In genomic region chr7:34723866-34724490, GRCh38 we compare ENCODE assay signal across 23 cellular contexts.
DNase-seq lines count a peak whose midpoint lies in the region; ATAC-seq, FAIRE-seq and TF ChIP-seq lines count a peak whose summit lies in the region.
"Had no signal": no experiment of that assay in that cellular context is flagged by ENCODE, and none has a peak within 500 bp of the region (broad histone marks: within the 10 kb centered on the region; RNA-seq: fewer than 3 reads in every experiment).

No MANE protein-coding gene starts in this region.

- CTCF ChIA-PET in activated naive CD4-positive, alpha-beta T cell treated with anti-CD3 and anti-CD28 coated beads, Interleukin-2, amount 10 ng/mL, durations not matched to agents 7 days and 5 days (lab: Charles Lee) = no interaction called here
- CTCF ChIA-PET in PC-3 (lab: Charles Lee) (no interaction called here), endothelial cell of umbilical vein (lab: Charles Lee) (interaction anchor here (0.6 to 2.1 kb wide), 5 partner anchors 10 to 70 kb away, joined by 3 to 8 read pairs (median 4); no protein-coding TSS in a partner anchor)
- CTCF ChIA-PET in activated CD4-positive, alpha-beta T cell treated with anti-CD3 and anti-CD28 coated beads for 36 hours (lab: Charles Lee) = no interaction called here

- no TSS peak for BruUV-seq in PC-3 (replicated peaks; lab: Mats Ljungman, UMichigan)
- no TSS peak for BruUV-seq in endothelial cell of umbilical vein (replicated peaks; lab: Mats Ljungman, UMichigan)

- no peak for DNase-seq in activated naive CD4-positive, alpha-beta T cell treated with anti-CD3 and anti-CD28 coated beads, Interleukin-2, amount 10 ng/mL, durations not matched to agents 7 days and 5 days
- DNase-seq in activated naive CD4-positive, alpha-beta T cell (lab: John Stamatoyannopoulos, UW) = no peak
- DNase-seq in PC-3 = no peak
- DNase-seq in endothelial cell of umbilical vein (ENCODE audit: low read depth, low spot score) = peak; percentile 55
- no peak for DNase-seq in stimulated activated effector memory CD8-positive, alpha-beta T cell treated with anti-CD3 and anti-CD28 coated beads, Interleukin-12 subunit alpha, Interleukin-12 subunit beta, amount 100 ng/mL, for 72 hours (ENCODE audit: low spot score in 2 of 2)
- DNase-seq in NCI-H1105 (lab: John Stamatoyannopoulos, UW) = no peak
- no peak for DNase-seq in activated CD4-positive, alpha-beta T cell treated with anti-CD3 and anti-CD28 coated beads for 36 hours
- no peak for DNase-seq in ecto neural progenitor cell (ENCODE audit: low spot score)
- DNase-seq: ACHN; activated CD4-positive, alpha-beta memory T cell treated with anti-CD3 and anti-CD28 coated beads for 36 hours; activated T-cell treated with anti-CD3 and anti-CD28 coated beads, Interleukin-2, amount 50 U/mL, for 48 hours; adrenal gland; Caco-2; endodermal cell; islet precursor cell; NCI-H1048; NCI-H2081 treated with DMSO at 0.1 percent for 48 hours; NCI-H510A; T-helper 1 cell; transverse colon had no signal

- H2AFZ ChIP-seq in PC-3 (ENCODE audit: low read length) (no peak overlapping the region), endothelial cell of umbilical vein (ENCODE audit: low read depth, low read length) (peak overlapping the region; percentile 9)

- peak overlapping the region; percentile 71 for H3K27ac Mint-ChIP-seq in activated naive CD4-positive, alpha-beta T cell treated with anti-CD3 and anti-CD28 coated beads, Interleukin-2, amount 10 ng/mL, durations not matched to agents 7 days and 5 days
- peak overlapping the region; percentile 17 for H3K27ac Mint-ChIP-seq in stimulated activated effector memory CD8-positive, alpha-beta T cell treated with anti-CD3 and anti-CD28 coated beads, Interleukin-12 subunit alpha, Interleukin-12 subunit beta, amount 100 ng/mL, for 72 hours
- H3K27ac Mint-ChIP-seq in activated CD4-positive, alpha-beta T cell treated with anti-CD3 and anti-CD28 coated beads for 36 hours = no peak overlapping the region
- H3K27ac Mint-ChIP-seq: activated CD4-positive, alpha-beta memory T cell treated with anti-CD3 and anti-CD28 coated beads for 36 hours; endodermal cell had no signal

- no peaks in the 10 kb centered on the region for H3K9me3 ChIP-seq in PC-3 (ENCODE audit: low read length)
- no peaks in the 10 kb centered on the region for H3K9me3 ChIP-seq in endothelial cell of umbilical vein (replicated peaks; ENCODE audit: control insufficient read depth, insufficient read depth, low read length)
- H3K9me3 ChIP-seq: adrenal gland, Caco-2, transverse colon had no signal

- no peaks in the 10 kb centered on the region for H3K36me3 Mint-ChIP-seq in activated naive CD4-positive, alpha-beta T cell treated with anti-CD3 and anti-CD28 coated beads, Interleukin-2, amount 10 ng/mL, durations not matched to agents 7 days and 5 days
- H3K36me3 Mint-ChIP-seq in stimulated activated effector memory CD8-positive, alpha-beta T cell treated with anti-CD3 and anti-CD28 coated beads, Interleukin-12 subunit alpha, Interleukin-12 subunit beta, amount 100 ng/mL, for 72 hours = no peaks in the 10 kb centered on the region
- no peaks in the 10 kb centered on the region for H3K36me3 Mint-ChIP-seq in activated CD4-positive, alpha-beta T cell treated with anti-CD3 and anti-CD28 coated beads for 36 hours (ENCODE audit: low read depth)
- H3K36me3 Mint-ChIP-seq: activated CD4-positive, alpha-beta memory T cell treated with anti-CD3 and anti-CD28 coated beads for 36 hours had no signal

- H3K4me1 ChIP-seq in PC-3 (ENCODE audit: insufficient read depth, low read length) = no peaks in the 10 kb centered on the region
- H3K4me1 ChIP-seq in endothelial cell of umbilical vein (ENCODE audit: control insufficient read depth, extremely low read depth, insufficient read depth, low read length) = no peaks in the 10 kb centered on the region

- H3K27ac ChIP-seq in PC-3 (ENCODE audit: low read length) = no peak overlapping the region
- no peak overlapping the region for H3K27ac ChIP-seq in endothelial cell of umbilical vein (ENCODE audit: insufficient read depth, low read depth, low read length)
- H3K27ac ChIP-seq: adrenal gland, transverse colon, VCaP had no signal

- no peak overlapping the region for H3K4me3 Mint-ChIP-seq in activated naive CD4-positive, alpha-beta T cell treated with anti-CD3 and anti-CD28 coated beads, Interleukin-2, amount 10 ng/mL, durations not matched to agents 7 days and 5 days
- H3K4me3 Mint-ChIP-seq in stimulated activated effector memory CD8-positive, alpha-beta T cell treated with anti-CD3 and anti-CD28 coated beads, Interleukin-12 subunit alpha, Interleukin-12 subunit beta, amount 100 ng/mL, for 72 hours = no peak overlapping the region
- no peak overlapping the region for H3K4me3 Mint-ChIP-seq in activated CD4-positive, alpha-beta T cell treated with anti-CD3 and anti-CD28 coated beads for 36 hours
- H3K4me3 Mint-ChIP-seq: activated CD4-positive, alpha-beta memory T cell treated with anti-CD3 and anti-CD28 coated beads for 36 hours; endodermal cell had no signal

- H3K4me1 Mint-ChIP-seq in activated naive CD4-positive, alpha-beta T cell treated with anti-CD3 and anti-CD28 coated beads, Interleukin-2, amount 10 ng/mL, durations not matched to agents 7 days and 5 days = peaks cover 17% of the 10 kb centered on the region
- H3K4me1 Mint-ChIP-seq in stimulated activated effector memory CD8-positive, alpha-beta T cell treated with anti-CD3 and anti-CD28 coated beads, Interleukin-12 subunit alpha, Interleukin-12 subunit beta, amount 100 ng/mL, for 72 hours = peaks cover 17% of the 10 kb centered on the region
- peaks cover 18% of the 10 kb centered on the region for H3K4me1 Mint-ChIP-seq in activated CD4-positive, alpha-beta T cell treated with anti-CD3 and anti-CD28 coated beads for 36 hours
- H3K4me1 Mint-ChIP-seq: endodermal cell had no signal

- H4K20me1 ChIP-seq in PC-3 (ENCODE audit: low read length) (no peaks in the 10 kb centered on the region), endothelial cell of umbilical vein (replicated peaks; ENCODE audit: control insufficient read depth, extremely low read depth, insufficient read depth, low read length) (no peaks in the 10 kb centered on the region)

- H3F3A ChIP-seq in PC-3 (ENCODE audit: low read length, unreplicated experiment) = no peaks in the 10 kb centered on the region

- no peak for TF ChIP-seq POLR2A in endothelial cell of umbilical vein (IDR thresholded peaks at IDR 0.05; ENCODE audit: low read depth, low read length)

- no peaks in the 10 kb centered on the region for H3K36me3 ChIP-seq in PC-3 (ENCODE audit: low read depth, low read length)
- no peaks in the 10 kb centered on the region for H3K36me3 ChIP-seq in endothelial cell of umbilical vein (ENCODE audit: control insufficient read depth in 2 of 2, extremely low read depth in 1 of 2, insufficient read depth in 2 of 2, low read length in 2 of 2)
- H3K36me3 ChIP-seq: adrenal gland, transverse colon had no signal

- FAIRE-seq in endothelial cell of umbilical vein (lab: Jason Lieb, UNC) = peak; percentile 43
- FAIRE-seq: K562 had no signal

- dilution Hi-C loops in endothelial cell of umbilical vein (cut with MboI; ENCODE audit: extremely low pct_ligation_motif_present, low sequenced_read_pairs) = no loop called here

- H3K9me2 ChIP-seq in PC-3 (replicated peaks; ENCODE audit: low read length) = no peaks in the 10 kb centered on the region

- no peaks in the 10 kb centered on the region for H3K9me3 Mint-ChIP-seq in activated naive CD4-positive, alpha-beta T cell treated with anti-CD3 and anti-CD28 coated beads, Interleukin-2, amount 10 ng/mL, durations not matched to agents 7 days and 5 days
- no peaks in the 10 kb centered on the region for H3K9me3 Mint-ChIP-seq in stimulated activated effector memory CD8-positive, alpha-beta T cell treated with anti-CD3 and anti-CD28 coated beads, Interleukin-12 subunit alpha, Interleukin-12 subunit beta, amount 100 ng/mL, for 72 hours
- H3K9me3 Mint-ChIP-seq in activated CD4-positive, alpha-beta T cell treated with anti-CD3 and anti-CD28 coated beads for 36 hours (ENCODE audit: low read depth) = peaks cover 2% of the 10 kb centered on the region
- H3K9me3 Mint-ChIP-seq: activated CD4-positive, alpha-beta memory T cell treated with anti-CD3 and anti-CD28 coated beads for 36 hours; endodermal cell had no signal

- no peaks in the 10 kb centered on the region for H3K9me1 ChIP-seq in endothelial cell of umbilical vein (replicated peaks; ENCODE audit: control insufficient read depth, extremely low read depth, insufficient read depth, low read length)

- H3K4me2 ChIP-seq in PC-3 (ENCODE audit: low read length) = peak overlapping the region; percentile 32; the same call in 1 of the 2 replicates
- H3K4me2 ChIP-seq in endothelial cell of umbilical vein (ENCODE audit: insufficient read depth, low read length) = peak overlapping the region; percentile 45

- POLR2A ChIA-PET in PC-3 (lab: Charles Lee; ENCODE audit: unreplicated experiment) = no interaction called here
- POLR2A ChIA-PET in endothelial cell of umbilical vein (lab: Charles Lee) = no interaction called here
- POLR2A ChIA-PET in activated CD4-positive, alpha-beta T cell treated with anti-CD3 and anti-CD28 coated beads for 36 hours (lab: Charles Lee) = no interaction called here

- no peak for TF ChIP-seq CTCF in PC-3 (conservative IDR thresholded peaks at IDR 0.05; ENCODE audit: low read depth, low read length)
- no peak for TF ChIP-seq CTCF in endothelial cell of umbilical vein (IDR thresholded peaks at IDR 0.05; ENCODE audit: extremely low read depth in 1 of 2, insufficient read depth in 1 of 2, low read depth in 1 of 2, low read length in 2 of 2)

- no peaks in the 10 kb centered on the region for H3K79me2 ChIP-seq in PC-3 (ENCODE audit: low read length)
- H3K79me2 ChIP-seq in endothelial cell of umbilical vein (ENCODE audit: control insufficient read depth, insufficient read depth, low read length) = no peaks in the 10 kb centered on the region

- H3K9ac ChIP-seq in PC-3 (ENCODE audit: low read length) (no peak overlapping the region), endothelial cell of umbilical vein (replicated peaks; ENCODE audit: extremely low read depth, insufficient read depth, low read length) (no peak overlapping the region)

- no peak for ATAC-seq in PC-3
- no peak for ATAC-seq in stimulated activated effector memory CD8-positive, alpha-beta T cell treated with anti-CD3 and anti-CD28 coated beads, Interleukin-12 subunit alpha, Interleukin-12 subunit beta, amount 100 ng/mL, for 72 hours
- no peak for ATAC-seq in activated CD4-positive, alpha-beta T cell treated with anti-CD3 and anti-CD28 coated beads for 36 hours
- ATAC-seq: HCT116, K562 had no signal

- no peaks in the 10 kb centered on the region for H3K27me3 Mint-ChIP-seq in activated naive CD4-positive, alpha-beta T cell treated with anti-CD3 and anti-CD28 coated beads, Interleukin-2, amount 10 ng/mL, durations not matched to agents 7 days and 5 days
- H3K27me3 Mint-ChIP-seq in activated CD4-positive, alpha-beta T cell treated with anti-CD3 and anti-CD28 coated beads for 36 hours = no peaks in the 10 kb centered on the region
- H3K27me3 Mint-ChIP-seq: activated CD4-positive, alpha-beta memory T cell treated with anti-CD3 and anti-CD28 coated beads for 36 hours had no signal

- H3K4me3 ChIP-seq in PC-3 (ENCODE audit: low read length) (no peak overlapping the region), endothelial cell of umbilical vein (replicated peaks in 1 of 3; ENCODE audit: insufficient read depth in 1 of 3, low read depth in 1 of 3, low read length in 3 of 3) (peak overlapping the region in 1 of 3 experiments; percentile 27)
- H3K4me3 ChIP-seq: K562, transverse colon had no signal

- peaks cover 13% of the 10 kb centered on the region for H3K27me3 ChIP-seq in PC-3 (ENCODE audit: low read length)
- peaks cover 0 to 2% of the 10 kb centered on the region in 2 experiments for H3K27me3 ChIP-seq in endothelial cell of umbilical vein (ENCODE audit: control insufficient read depth in 2 of 2, insufficient read depth in 2 of 2, low read length in 2 of 2)
- H3K27me3 ChIP-seq: adrenal gland, transverse colon had no signal

- intact Hi-C loops in PC-3 (cut with micrococcal nuclease) (no loop called here), endothelial cell of umbilical vein (cut with micrococcal nuclease) (no loop called here)
- intact Hi-C loops in activated CD4-positive, alpha-beta T cell treated with anti-CD3 and anti-CD28 coated beads for 36 hours (cut with DNase I, micrococcal nuclease) = no loop called here
